Comparison of ENCODE assay signal across 1 cellular context in genomic region chr22:20422271-20422958, GRCh38.
TF ChIP-seq lines count a peak whose summit lies in the region.

No MANE protein-coding gene starts in this region.

TF ChIP-seq in SK-N-SH, 30 proteins besides CTCF, POLR2A, EP300 and RAD21 (continued from another document):
- no peak for TF ChIP-seq USF1 (IDR thresholded peaks at IDR 0.05; ENCODE audit: borderline replicate concordance, low read depth)
- no peak for TF ChIP-seq MEF2A (IDR thresholded peaks at IDR 0.05; ENCODE audit: borderline replicate concordance, low read depth)
- TF ChIP-seq POLR2AphosphoS5 (IDR thresholded peaks at IDR 0.05; ENCODE audit: low read depth, low read length): no peak
- no peak for TF ChIP-seq NRF1 (IDR thresholded peaks at IDR 0.05; ENCODE audit: low read depth, low read length)
- no peak for TF ChIP-seq SMC3 (IDR thresholded peaks at IDR 0.05; ENCODE audit: low read depth, low read length)
- no peak for TF ChIP-seq PBX3 (IDR thresholded peaks at IDR 0.05)
- TF ChIP-seq FOXM1 (IDR thresholded peaks at IDR 0.05; ENCODE audit: low read depth): no peak
- TF ChIP-seq RCOR1 (IDR thresholded peaks at IDR 0.05; ENCODE audit: low read length): peak; percentile 70; the same call in 1 of the 2 replicates
- 0 out of 2 replicates have a peak, but pooled peaks have one; percentile 8 for TF ChIP-seq TEAD4 (IDR thresholded peaks at IDR 0.05; ENCODE audit: borderline replicate concordance, insufficient read depth)
- peak; percentile 75; the same call in 1 of the 2 replicates for TF ChIP-seq MXI1 (IDR thresholded peaks at IDR 0.05; ENCODE audit: low read depth, low read length)
- TF ChIP-seq SIN3A (IDR thresholded peaks at IDR 0.05; ENCODE audit: borderline replicate concordance, low read depth, low read length): no peak
- TF ChIP-seq, protein P1, sequence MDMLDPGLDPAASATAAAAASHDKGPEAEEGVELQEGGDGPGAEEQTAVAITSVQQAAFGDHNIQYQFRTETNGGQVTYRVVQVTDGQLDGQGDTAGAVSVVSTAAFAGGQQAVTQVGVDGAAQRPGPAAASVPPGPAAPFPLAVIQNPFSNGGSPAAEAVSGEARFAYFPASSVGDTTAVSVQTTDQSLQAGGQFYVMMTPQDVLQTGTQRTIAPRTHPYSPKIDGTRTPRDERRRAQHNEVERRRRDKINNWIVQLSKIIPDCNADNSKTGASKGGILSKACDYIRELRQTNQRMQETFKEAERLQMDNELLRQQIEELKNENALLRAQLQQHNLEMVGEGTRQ (IDR thresholded peaks at IDR 0.05; ENCODE audit: borderline replicate concordance, low read depth, low read length): no peak
- TF ChIP-seq TCF12 (IDR thresholded peaks at IDR 0.05): peak; percentile 62
- TF ChIP-seq RXRA (IDR thresholded peaks at IDR 0.05; ENCODE audit: borderline replicate concordance, low read depth): no peak
- TF ChIP-seq, protein P2, sequence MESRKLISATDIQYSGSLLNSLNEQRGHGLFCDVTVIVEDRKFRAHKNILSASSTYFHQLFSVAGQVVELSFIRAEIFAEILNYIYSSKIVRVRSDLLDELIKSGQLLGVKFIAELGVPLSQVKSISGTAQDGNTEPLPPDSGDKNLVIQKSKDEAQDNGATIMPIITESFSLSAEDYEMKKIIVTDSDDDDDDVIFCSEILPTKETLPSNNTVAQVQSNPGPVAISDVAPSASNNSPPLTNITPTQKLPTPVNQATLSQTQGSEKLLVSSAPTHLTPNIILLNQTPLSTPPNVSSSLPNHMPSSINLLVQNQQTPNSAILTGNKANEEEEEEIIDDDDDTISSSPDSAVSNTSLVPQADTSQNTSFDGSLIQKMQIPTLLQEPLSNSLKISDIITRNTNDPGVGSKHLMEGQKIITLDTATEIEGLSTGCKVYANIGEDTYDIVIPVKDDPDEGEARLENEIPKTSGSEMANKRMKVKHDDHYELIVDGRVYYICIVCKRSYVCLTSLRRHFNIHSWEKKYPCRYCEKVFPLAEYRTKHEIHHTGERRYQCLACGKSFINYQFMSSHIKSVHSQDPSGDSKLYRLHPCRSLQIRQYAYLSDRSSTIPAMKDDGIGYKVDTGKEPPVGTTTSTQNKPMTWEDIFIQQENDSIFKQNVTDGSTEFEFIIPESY (IDR thresholded peaks at IDR 0.05; ENCODE audit: borderline replicate concordance, low read depth): no peak
- TF ChIP-seq, protein P3, sequence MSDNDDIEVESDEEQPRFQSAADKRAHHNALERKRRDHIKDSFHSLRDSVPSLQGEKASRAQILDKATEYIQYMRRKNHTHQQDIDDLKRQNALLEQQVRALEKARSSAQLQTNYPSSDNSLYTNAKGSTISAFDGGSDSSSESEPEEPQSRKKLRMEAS (IDR thresholded peaks at IDR 0.05; ENCODE audit: low read depth): no peak
- TF ChIP-seq NFIC (IDR thresholded peaks at IDR 0.05; ENCODE audit: borderline replicate concordance): no peak
